In the genomic region with DNA sequence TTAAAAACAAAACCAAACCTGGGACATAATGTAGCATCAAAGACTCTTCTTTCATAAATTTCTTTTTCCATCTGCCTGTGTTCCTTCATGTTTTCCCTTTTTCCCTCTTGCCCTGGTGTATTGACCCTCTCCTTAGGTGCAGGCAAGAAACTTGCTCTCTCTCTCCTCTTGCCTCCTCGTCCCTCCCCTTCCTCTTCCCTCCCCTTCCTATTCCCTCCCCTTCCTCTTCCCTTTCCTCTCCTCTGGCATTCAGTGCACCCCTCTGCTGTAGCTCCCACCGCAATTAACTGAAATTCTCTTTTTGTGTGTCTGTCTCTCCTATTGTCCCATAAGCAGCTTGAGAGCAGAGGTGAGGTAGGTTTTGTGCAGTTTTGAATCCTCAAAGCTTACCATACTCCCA, we compare ENCODE assay signal across 28 cellular contexts.
"Had no signal": no experiment of that assay in that cellular context is flagged by ENCODE, and none has a peak within 500 bp of the region (broad histone marks: within the 10 kb centered on the region; RNA-seq: fewer than 3 reads in every experiment).

No MANE protein-coding gene starts in this region.

- H3K4me1 Mint-ChIP-seq: activated B cell treated with CpG ODN at 0.5 μM for 24 hours; activated naive CD8-positive, alpha-beta T cell treated with anti-CD3 and anti-CD28 coated beads, Interleukin-2, amount 50 U/mL, for 24 hours; activated T-helper 17 cell treated with anti-CD3 and anti-CD28 coated beads, Interleukin-2, amount 50 U/mL, for 72 hours; natural killer cell; T-helper 17 cell had no signal

- H3K9me3 Mint-ChIP-seq: activated CD8-positive, alpha-beta T cell treated with anti-CD3 and anti-CD28 coated beads for 36 hours; activated T-cell treated with anti-CD3 and anti-CD28 coated beads, Interleukin-2, amount 50 U/mL, for 4 hours; activated T-helper 17 cell treated with anti-CD3 and anti-CD28 coated beads, Interleukin-2, amount 50 U/mL, for 72 hours had no signal

- ATAC-seq: activated CD8-positive, alpha-beta T cell treated with anti-CD3 and anti-CD28 coated beads for 36 hours; activated naive CD8-positive, alpha-beta T cell treated with anti-CD3 and anti-CD28 coated beads, Interleukin-2, amount 50 U/mL, for 24 hours; activated T-cell treated with anti-CD3 and anti-CD28 coated beads, Interleukin-2, amount 50 U/mL, for 4 hours; activated T-helper 17 cell treated with anti-CD3 and anti-CD28 coated beads, Interleukin-2, amount 50 U/mL, for 72 hours; natural killer cell; T-helper 17 cell; upper lobe of right lung had no signal

- H3K36me3 Mint-ChIP-seq: natural killer cell had no signal

- DNase-seq: activated B cell treated with CpG ODN at 0.5 μM for 24 hours; activated CD4-positive, alpha-beta T cell treated with anti-CD3 and anti-CD28 coated beads, Interleukin-2, amount 50 U/mL, for 1 hour; activated CD8-positive, alpha-beta T cell treated with anti-CD3 and anti-CD28 coated beads for 36 hours; activated gamma-delta T cell treated with Interleukin-2 at 50 U/mL for 16 hours; activated naive CD4-positive, alpha-beta T cell treated with anti-CD3 and anti-CD28 coated beads, Interleukin-2, amount 50 U/mL, for 16 hours; activated naive CD8-positive, alpha-beta T cell treated with anti-CD3 and anti-CD28 coated beads, Interleukin-2, amount 50 U/mL, for 24 hours; activated T-cell treated with anti-CD3 and anti-CD28 coated beads, Interleukin-2, amount 50 U/mL, for 4 hours; amygdala; central memory CD4-positive, alpha-beta T cell; effector CD8-positive, alpha-beta T cell; esophagus squamous epithelium; foreskin melanocyte; left ventricle myocardium inferior; mesendoderm; natural killer cell; spleen; stimulated activated naive CD4-positive, alpha-beta T cell; T-helper 17 cell; T1000; tibial artery; upper lobe of right lung had no signal

- H3K4me1 ChIP-seq: breast epithelium, esophagus squamous epithelium, left ventricle myocardium inferior, parathyroid adenoma, right atrium auricular region, suprapubic skin, tibial artery, upper lobe of right lung had no signal

- H3K9ac ChIP-seq: parathyroid adenoma had no signal

- H3K27ac ChIP-seq: breast epithelium, epithelial cell of prostate, esophagus squamous epithelium, left ventricle myocardium inferior, parathyroid adenoma, right atrium auricular region, spleen, suprapubic skin, tibial artery, upper lobe of right lung had no signal

- H3K36me3 ChIP-seq: breast epithelium, esophagus squamous epithelium, left ventricle myocardium inferior, right atrium auricular region, spleen, suprapubic skin, tibial artery, upper lobe of right lung had no signal

- H3K27me3 ChIP-seq: right atrium auricular region had no signal

- H3K27ac Mint-ChIP-seq: activated B cell treated with CpG ODN at 0.5 μM for 24 hours; activated CD8-positive, alpha-beta T cell treated with anti-CD3 and anti-CD28 coated beads for 36 hours; activated naive CD8-positive, alpha-beta T cell treated with anti-CD3 and anti-CD28 coated beads, Interleukin-2, amount 50 U/mL, for 24 hours; activated T-helper 17 cell treated with anti-CD3 and anti-CD28 coated beads, Interleukin-2, amount 50 U/mL, for 72 hours; natural killer cell; T-helper 17 cell had no signal

- H2AFZ ChIP-seq: parathyroid adenoma had no signal

- H3K9me3 ChIP-seq: breast epithelium, esophagus squamous epithelium, left ventricle myocardium inferior, right atrium auricular region, spleen, suprapubic skin, tibial artery, upper lobe of right lung had no signal

- H3K4me3 ChIP-seq: breast epithelium, esophagus squamous epithelium, left ventricle myocardium inferior, lung, right atrium auricular region, spleen, suprapubic skin, tibial artery, upper lobe of right lung had no signal

- H3K4me3 Mint-ChIP-seq: activated B cell treated with CpG ODN at 0.5 μM for 24 hours; activated CD8-positive, alpha-beta T cell treated with anti-CD3 and anti-CD28 coated beads for 36 hours; activated naive CD8-positive, alpha-beta T cell treated with anti-CD3 and anti-CD28 coated beads, Interleukin-2, amount 50 U/mL, for 24 hours; activated T-cell treated with anti-CD3 and anti-CD28 coated beads, Interleukin-2, amount 50 U/mL, for 4 hours; activated T-helper 17 cell treated with anti-CD3 and anti-CD28 coated beads, Interleukin-2, amount 50 U/mL, for 72 hours; natural killer cell; T-helper 17 cell had no signal
